ENCODE assay signal across 26 cellular contexts in genomic region chr12:88181881-88182280, GRCh38.
"Had no signal": no experiment of that assay in that cellular context is flagged by ENCODE, and none has a peak within 500 bp of the region (broad histone marks: within the 10 kb centered on the region; RNA-seq: fewer than 3 reads in every experiment).

No MANE protein-coding gene starts in this region.

- H3K36me3 ChIP-seq: brain microvascular endothelial cell had no signal

- H3K27ac ChIP-seq: ascending aorta, brain microvascular endothelial cell, gastrocnemius medialis, lower lobe of right lung, vagina had no signal

- DNase-seq: activated CD4-positive, alpha-beta T cell treated with anti-CD3 and anti-CD28 coated beads for 1 hour; activated CD4-positive, alpha-beta T cell treated with anti-CD3 and anti-CD28 coated beads, Interleukin-2, amount 50 U/mL, for 1 hour; activated CD8-positive, alpha-beta memory T cell treated with anti-CD3 and anti-CD28 coated beads for 24 hours; activated CD8-positive, alpha-beta memory T cell treated with anti-CD3 and anti-CD28 coated beads, Interleukin-2, amount 50 U/mL, for 4 hours; activated T-cell treated with anti-CD3 and anti-CD28 coated beads, Interleukin-2, amount 50 U/mL, for 24 hours; brain microvascular endothelial cell; central memory CD4-positive, alpha-beta T cell; dermis blood vessel endothelial cell; effector CD8-positive, alpha-beta T cell; gastrocnemius medialis; hypothalamus; left colon; lower lobe of right lung; naive thymus-derived CD4-positive, alpha-beta T cell; occipital lobe; stimulated activated CD4-positive, alpha-beta T cell treated with anti-CD3 and anti-CD28 coated beads, Interleukin-15, amount 100 ng/mL, for 24 hours; stimulated activated CD8-positive, alpha-beta memory T cell treated with anti-CD3 and anti-CD28 coated beads, Interleukin-4, amount 100 ng/mL, for 48 hours; stimulated activated naive B cell treated with anti-CD40 and anti-IgM and Interleukin-4, amounts not matched to agents 10 μg/mL and 1 μg/mL and 100 μg/mL, for 72 hours had no signal

- FAIRE-seq: islet of Langerhans had no signal

- H3K4me1 ChIP-seq: ascending aorta, gastrocnemius medialis, lower lobe of right lung, vagina had no signal

- H3K27me3 ChIP-seq: ascending aorta, brain microvascular endothelial cell, gastrocnemius medialis, vagina had no signal

- ATAC-seq: activated naive CD4-positive, alpha-beta T cell treated with anti-CD3 and anti-CD28 coated beads, Interleukin-2, amount 50 U/mL, for 72 hours; activated T-helper 17 cell treated with anti-CD3 and anti-CD28 coated beads, Interleukin-2, amount 50 U/mL, for 72 hours; esophagus mucosa; gastrocnemius medialis; left colon; lower lobe of right lung; naive thymus-derived CD4-positive, alpha-beta T cell; sciatic nerve; stimulated activated naive B cell treated with anti-CD40 and anti-IgM and Interleukin-4, amounts not matched to agents 10 μg/mL and 1 μg/mL and 100 μg/mL, for 72 hours had no signal

- H3K9me3 ChIP-seq: ascending aorta, gastrocnemius medialis, lower lobe of right lung, vagina had no signal

- H3K4me3 ChIP-seq: ascending aorta, gastrocnemius medialis, lower lobe of right lung, smooth muscle cell, vagina had no signal

- H3K4me2 ChIP-seq: smooth muscle cell had no signal
